In genomic region chr3:57164606-57165573, GRCh38 we compare ENCODE assay signal across 1 cellular context.
TF ChIP-seq lines count a peak whose summit lies in the region.

Gene IL17RD, minus strand, starts transcription at chr3:57165353. Its CDS starts 67 bp downstream, at chr3:57165286.

TF ChIP-seq in HepG2, 621 proteins besides CTCF, POLR2A, EP300 and RAD21 (continued from another document and continues in another):
- TF ChIP-seq CSRNP1 (CRISPR knock-in tag; IDR thresholded peaks at IDR 0.05): peak; percentile 77; the same call in 1 of the 2 replicates
- no peak for TF ChIP-seq EEA1 (CRISPR knock-in tag; IDR thresholded peaks at IDR 0.05; ENCODE audit: borderline replicate concordance)
- TF ChIP-seq ZNF317 (CRISPR knock-in tag; IDR thresholded peaks at IDR 0.05): no peak
- TF ChIP-seq ZNF569 (CRISPR knock-in tag; IDR thresholded peaks at IDR 0.05; ENCODE audit: borderline replicate concordance): no peak
- no peak for TF ChIP-seq HOXA7 (CRISPR knock-in tag; IDR thresholded peaks at IDR 0.05)
- TF ChIP-seq ZNF510 (CRISPR knock-in tag; IDR thresholded peaks at IDR 0.05; ENCODE audit: low read depth): no peak
- no peak for TF ChIP-seq CHD2 (IDR thresholded peaks at IDR 0.05; ENCODE audit: low read depth, low read length)
- TF ChIP-seq ZNF101 (CRISPR knock-in tag; IDR thresholded peaks at IDR 0.05; ENCODE audit: borderline replicate concordance, low read depth): no peak
- TF ChIP-seq DZIP1 (CRISPR knock-in tag; IDR thresholded peaks at IDR 0.05): no peak
- peak; percentile 32; the same call in 1 of the 2 replicates for TF ChIP-seq PHF8 (CRISPR knock-in tag; IDR thresholded peaks at IDR 0.05)
- TF ChIP-seq, protein P1, sequence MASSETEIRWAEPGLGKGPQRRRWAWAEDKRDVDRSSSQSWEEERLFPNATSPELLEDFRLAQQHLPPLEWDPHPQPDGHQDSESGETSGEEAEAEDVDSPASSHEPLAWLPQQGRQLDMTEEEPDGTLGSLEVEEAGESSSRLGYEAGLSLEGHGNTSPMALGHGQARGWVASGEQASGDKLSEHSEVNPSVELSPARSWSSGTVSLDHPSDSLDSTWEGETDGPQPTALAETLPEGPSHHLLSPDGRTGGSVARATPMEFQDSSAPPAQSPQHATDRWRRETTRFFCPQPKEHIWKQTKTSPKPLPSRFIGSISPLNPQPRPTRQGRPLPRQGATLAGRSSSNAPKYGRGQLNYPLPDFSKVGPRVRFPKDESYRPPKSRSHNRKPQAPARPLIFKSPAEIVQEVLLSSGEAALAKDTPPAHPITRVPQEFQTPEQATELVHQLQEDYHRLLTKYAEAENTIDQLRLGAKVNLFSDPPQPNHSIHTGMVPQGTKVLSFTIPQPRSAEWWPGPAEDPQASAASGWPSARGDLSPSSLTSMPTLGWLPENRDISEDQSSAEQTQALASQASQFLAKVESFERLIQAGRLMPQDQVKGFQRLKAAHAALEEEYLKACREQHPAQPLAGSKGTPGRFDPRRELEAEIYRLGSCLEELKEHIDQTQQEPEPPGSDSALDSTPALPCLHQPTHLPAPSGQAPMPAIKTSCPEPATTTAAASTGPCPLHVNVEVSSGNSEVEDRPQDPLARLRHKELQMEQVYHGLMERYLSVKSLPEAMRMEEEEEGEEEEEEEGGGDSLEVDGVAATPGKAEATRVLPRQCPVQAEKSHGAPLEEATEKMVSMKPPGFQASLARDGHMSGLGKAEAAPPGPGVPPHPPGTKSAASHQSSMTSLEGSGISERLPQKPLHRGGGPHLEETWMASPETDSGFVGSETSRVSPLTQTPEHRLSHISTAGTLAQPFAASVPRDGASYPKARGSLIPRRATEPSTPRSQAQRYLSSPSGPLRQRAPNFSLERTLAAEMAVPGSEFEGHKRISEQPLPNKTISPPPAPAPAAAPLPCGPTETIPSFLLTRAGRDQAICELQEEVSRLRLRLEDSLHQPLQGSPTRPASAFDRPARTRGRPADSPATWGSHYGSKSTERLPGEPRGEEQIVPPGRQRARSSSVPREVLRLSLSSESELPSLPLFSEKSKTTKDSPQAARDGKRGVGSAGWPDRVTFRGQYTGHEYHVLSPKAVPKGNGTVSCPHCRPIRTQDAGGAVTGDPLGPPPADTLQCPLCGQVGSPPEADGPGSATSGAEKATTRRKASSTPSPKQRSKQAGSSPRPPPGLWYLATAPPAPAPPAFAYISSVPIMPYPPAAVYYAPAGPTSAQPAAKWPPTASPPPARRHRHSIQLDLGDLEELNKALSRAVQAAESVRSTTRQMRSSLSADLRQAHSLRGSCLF (CRISPR knock-in tag; IDR thresholded peaks at IDR 0.05; ENCODE audit: borderline replicate concordance): no peak
- TF ChIP-seq TOE1 (CRISPR knock-in tag; IDR thresholded peaks at IDR 0.05): no peak
- TF ChIP-seq AHR (CRISPR knock-in tag; IDR thresholded peaks at IDR 0.05): no peak
- TF ChIP-seq ZNF44 (CRISPR knock-in tag; IDR thresholded peaks at IDR 0.05): no peak
- no peak for TF ChIP-seq HMG20B (CRISPR knock-in tag; conservative IDR thresholded peaks at IDR 0.05)
- TF ChIP-seq ZNF839 (CRISPR knock-in tag; IDR thresholded peaks at IDR 0.05; ENCODE audit: borderline replicate concordance): no peak
- TF ChIP-seq ZNF484 (CRISPR knock-in tag; IDR thresholded peaks at IDR 0.05; ENCODE audit: borderline replicate concordance, low read depth): no peak
- no peak for TF ChIP-seq ZBTB42 (CRISPR knock-in tag; IDR thresholded peaks at IDR 0.05)
- TF ChIP-seq, protein P2, sequence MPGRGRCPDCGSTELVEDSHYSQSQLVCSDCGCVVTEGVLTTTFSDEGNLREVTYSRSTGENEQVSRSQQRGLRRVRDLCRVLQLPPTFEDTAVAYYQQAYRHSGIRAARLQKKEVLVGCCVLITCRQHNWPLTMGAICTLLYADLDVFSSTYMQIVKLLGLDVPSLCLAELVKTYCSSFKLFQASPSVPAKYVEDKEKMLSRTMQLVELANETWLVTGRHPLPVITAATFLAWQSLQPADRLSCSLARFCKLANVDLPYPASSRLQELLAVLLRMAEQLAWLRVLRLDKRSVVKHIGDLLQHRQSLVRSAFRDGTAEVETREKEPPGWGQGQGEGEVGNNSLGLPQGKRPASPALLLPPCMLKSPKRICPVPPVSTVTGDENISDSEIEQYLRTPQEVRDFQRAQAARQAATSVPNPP (CRISPR knock-in tag; IDR thresholded peaks at IDR 0.05): no peak
- no peak for TF ChIP-seq HHEX (CRISPR knock-in tag; IDR thresholded peaks at IDR 0.05)
- TF ChIP-seq ZNF572 (CRISPR knock-in tag; IDR thresholded peaks at IDR 0.05): no peak
- TF ChIP-seq, protein P3, sequence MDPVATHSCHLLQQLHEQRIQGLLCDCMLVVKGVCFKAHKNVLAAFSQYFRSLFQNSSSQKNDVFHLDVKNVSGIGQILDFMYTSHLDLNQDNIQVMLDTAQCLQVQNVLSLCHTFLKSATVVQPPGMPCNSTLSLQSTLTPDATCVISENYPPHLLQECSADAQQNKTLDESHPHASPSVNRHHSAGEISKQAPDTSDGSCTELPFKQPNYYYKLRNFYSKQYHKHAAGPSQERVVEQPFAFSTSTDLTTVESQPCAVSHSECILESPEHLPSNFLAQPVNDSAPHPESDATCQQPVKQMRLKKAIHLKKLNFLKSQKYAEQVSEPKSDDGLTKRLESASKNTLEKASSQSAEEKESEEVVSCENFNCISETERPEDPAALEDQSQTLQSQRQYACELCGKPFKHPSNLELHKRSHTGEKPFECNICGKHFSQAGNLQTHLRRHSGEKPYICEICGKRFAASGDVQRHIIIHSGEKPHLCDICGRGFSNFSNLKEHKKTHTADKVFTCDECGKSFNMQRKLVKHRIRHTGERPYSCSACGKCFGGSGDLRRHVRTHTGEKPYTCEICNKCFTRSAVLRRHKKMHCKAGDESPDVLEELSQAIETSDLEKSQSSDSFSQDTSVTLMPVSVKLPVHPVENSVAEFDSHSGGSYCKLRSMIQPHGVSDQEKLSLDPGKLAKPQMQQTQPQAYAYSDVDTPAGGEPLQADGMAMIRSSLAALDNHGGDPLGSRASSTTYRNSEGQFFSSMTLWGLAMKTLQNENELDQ (CRISPR knock-in tag; IDR thresholded peaks at IDR 0.05; ENCODE audit: borderline replicate concordance): no peak
- 0 out of 2 replicates have a peak, but pooled peaks have one; percentile 67 for TF ChIP-seq MTF2 (CRISPR knock-in tag; IDR thresholded peaks at IDR 0.05; ENCODE audit: borderline replicate concordance)
- no peak for TF ChIP-seq CAMTA2 (CRISPR knock-in tag; IDR thresholded peaks at IDR 0.05; ENCODE audit: borderline replicate concordance)
- TF ChIP-seq ZBTB40 (IDR thresholded peaks at IDR 0.05): no peak
- TF ChIP-seq ZBTB40 (CRISPR knock-in tag; IDR thresholded peaks at IDR 0.05): peak; percentile 28; the same call in 1 of the 2 replicates
- peak; percentile 45; the same call in 1 of the 2 replicates for TF ChIP-seq ZFY (CRISPR knock-in tag; IDR thresholded peaks at IDR 0.05)
- no peak for TF ChIP-seq GMEB2 (CRISPR knock-in tag; IDR thresholded peaks at IDR 0.05; ENCODE audit: low read depth)
- no peak for TF ChIP-seq PRPF4 (IDR thresholded peaks at IDR 0.05; ENCODE audit: low read depth, low read length, poor library complexity, severe bottlenecking)
- TF ChIP-seq, protein P4, sequence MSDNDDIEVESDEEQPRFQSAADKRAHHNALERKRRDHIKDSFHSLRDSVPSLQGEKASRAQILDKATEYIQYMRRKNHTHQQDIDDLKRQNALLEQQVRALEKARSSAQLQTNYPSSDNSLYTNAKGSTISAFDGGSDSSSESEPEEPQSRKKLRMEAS (IDR thresholded peaks at IDR 0.05): 0 out of 2 replicates have a peak, but pooled peaks have one; percentile 31
- no peak for TF ChIP-seq ZNF121 (CRISPR knock-in tag; IDR thresholded peaks at IDR 0.05)
- TF ChIP-seq RFX5 (IDR thresholded peaks at IDR 0.05; ENCODE audit: low read depth, low read length): no peak
